ENCODE assay signal across 13 cellular contexts in the genomic region with DNA sequence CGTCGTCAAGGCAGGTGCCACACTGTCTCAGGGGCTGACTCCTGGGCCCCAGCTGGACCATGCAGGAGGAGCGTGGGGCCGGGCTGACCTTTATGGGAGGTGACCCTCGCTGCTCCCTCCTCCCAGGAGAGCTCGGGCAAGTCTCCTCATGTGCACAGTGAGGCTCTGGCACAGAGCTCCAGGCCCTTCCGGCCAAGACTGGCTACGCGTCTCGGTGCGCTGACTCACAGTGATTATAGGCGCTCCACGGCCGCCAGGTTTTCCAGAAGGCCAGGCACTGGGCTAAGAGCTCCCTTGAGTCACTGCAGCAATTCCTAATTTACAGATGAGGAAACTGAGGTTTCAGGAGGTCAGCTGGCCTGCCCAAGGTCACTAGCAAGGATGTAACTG. TPM values are rescaled to one million over a fixed set of nuclear protein-coding genes. Genes with fewer than 3 reads are reported as not detected.
DNase-seq lines count a peak whose midpoint lies in the region; ATAC-seq and TF ChIP-seq lines count a peak whose summit lies in the region.
"Had no signal": no experiment of that assay in that cellular context is flagged by ENCODE, and none has a peak within 500 bp of the region (broad histone marks: within the 10 kb centered on the region; RNA-seq: fewer than 3 reads in every experiment).

No MANE protein-coding gene starts in this region.

- H3K4me1 Mint-ChIP-seq in type B pancreatic cell (ENCODE audit: unreplicated experiment): peaks cover 24% of the 10 kb centered on the region

- H3K27ac Mint-ChIP-seq in type B pancreatic cell: no peak overlapping the region
- H3K27ac Mint-ChIP-seq: CD4-positive, alpha-beta T cell had no signal

- DNase-seq in Caki2 (ENCODE audit: low read depth): peak; percentile 91
- DNase-seq in RPMI7951 (ENCODE audit: low read depth): peak; percentile 95
- DNase-seq in epithelial cell of esophagus (ENCODE audit: low read depth): peak; percentile 96
- DNase-seq in mucosa of gallbladder (ENCODE audit: low spot score): peak; percentile 72
- no peak for DNase-seq in omental fat pad (ENCODE audit: low spot score)
- DNase-seq in type B pancreatic cell (ENCODE audit: extremely low spot score, unreplicated experiment): no peak
- DNase-seq in nucleus accumbens (lab: John Stamatoyannopoulos, UW): no peak
- DNase-seq: activated CD8-positive, alpha-beta memory T cell treated with anti-CD3 and anti-CD28 coated beads, Interleukin-2, amount 50 U/mL, for 48 hours; CD4-positive, alpha-beta T cell; NCI-H1417; substantia nigra; SW 1271 had no signal

- peaks cover 3% of the 10 kb centered on the region for H3K36me3 Mint-ChIP-seq in type B pancreatic cell

- no peak for ATAC-seq in omental fat pad (ENCODE audit: low FRiP score)
- no peak for ATAC-seq in GM21367 (IDR thresholded peaks at IDR 0.05; ENCODE audit: unreplicated experiment)

- in situ Hi-C loops in Caki2 (cut with HindIII; ENCODE audit: low pct_unique_long_range_greater_than_20kb, low sequenced_read_pairs): no loop called here

- no peak overlapping the region for H3K4me3 ChIP-seq in epithelial cell of esophagus (ENCODE audit: low read length)

- no peaks in the 10 kb centered on the region for H3K9me3 Mint-ChIP-seq in type B pancreatic cell
- H3K9me3 Mint-ChIP-seq: CD4-positive, alpha-beta T cell had no signal

- no peaks in the 10 kb centered on the region for H3K27me3 Mint-ChIP-seq in type B pancreatic cell
- H3K27me3 Mint-ChIP-seq: CD4-positive, alpha-beta T cell had no signal

- no peak overlapping the region for H3K4me3 Mint-ChIP-seq in type B pancreatic cell
- H3K4me3 Mint-ChIP-seq: CD4-positive, alpha-beta T cell had no signal

- peak; percentile 20 for TF ChIP-seq CTCF in epithelial cell of esophagus (IDR thresholded peaks at IDR 0.05; ENCODE audit: insufficient read depth, low read depth, low read length, missing control alignments)
- TF ChIP-seq CTCF in omental fat pad (IDR thresholded peaks at IDR 0.05): no peak
- no peak for TF ChIP-seq CTCF in type B pancreatic cell (conservative IDR thresholded peaks at IDR 0.05)

RNA-seq across cellular contexts. Expression of a gene that starts 47.4 kb away (rescaled TPM):
- 24.3 and 25.1 TPM in 2 replicates for total RNA-seq in Caki2 (2014; rRNA removed; shearing (Covaris generic); ENCODE audit: low replicate concordance)
- total RNA-seq in RPMI7951 (2014; rRNA removed; shearing (Covaris generic)): 10.3 and 16.2 TPM in 2 replicates
- 64.4 TPM for total RNA-seq in mucosa of gallbladder
- total RNA-seq in omental fat pad: 10 to 100 TPM in 1 of 4 donors, 1 to 10 TPM in 3; 4.0 to 10.9 (median 6.2) TPM
- total RNA-seq in type B pancreatic cell (ENCODE audit: low replicate concordance): 39.4 and 54.3 TPM in 2 replicates

Comparison
In these comparisons a context has a peak if more than half of its experiments do, and no peak if none do; other contexts are left out.
1. DNase-seq: peak in Caki2 (single experiment), RPMI7951 (single experiment), epithelial cell of esophagus (single experiment) and mucosa of gallbladder (single experiment); none in omental fat pad (single experiment), type B pancreatic cell (single experiment) and nucleus accumbens (0 of 56).